Comparison of ENCODE assay signal across 35 cellular contexts in genomic region chr4:152849350-152849749, GRCh38.
DNase-seq lines count a peak whose midpoint lies in the region; ATAC-seq and FAIRE-seq lines count a peak whose summit lies in the region.
"Had no signal": no experiment of that assay in that cellular context is flagged by ENCODE, and none has a peak within 500 bp of the region (broad histone marks: within the 10 kb centered on the region; RNA-seq: fewer than 3 reads in every experiment).

No MANE protein-coding gene starts in this region.

- peaks cover 21% of the 10 kb centered on the region for H3K4me1 Mint-ChIP-seq in activated naive CD8-positive, alpha-beta T cell treated with anti-CD3 and anti-CD28 coated beads, Interleukin-2, amount 50 U/mL, for 24 hours

- H3K27ac ChIP-seq in HUES6 (ENCODE audit: low read depth, low read length), result peak overlapping the region; percentile 95
- H3K27ac ChIP-seq in iPS-20b (ENCODE audit: low read length), result peak overlapping the region; percentile 16
- H3K27ac ChIP-seq: coronary artery, hepatocyte, thoracic aorta, vagina had no signal

- H3K36me3 ChIP-seq in HUES6 (ENCODE audit: control insufficient read depth, insufficient read depth, low read length), result peaks cover 6% of the 10 kb centered on the region; the same call in 1 of the 2 replicates
- H3K36me3 ChIP-seq in iPS-20b (ENCODE audit: insufficient read depth, low read depth, low read length), result peaks cover 9% of the 10 kb centered on the region
- H3K36me3 ChIP-seq: cardiac muscle cell, esophagus squamous epithelium, gastrocnemius medialis, MG63, vagina had no signal

- H3K9ac ChIP-seq in HUES6 (ENCODE audit: low read length) (no peak overlapping the region), iPS-20b (ENCODE audit: low read depth, low read length) (peak overlapping the region; percentile 64; the same call in 1 of the 2 replicates)

- peaks cover 32% of the 10 kb centered on the region for H3K4me1 ChIP-seq in HUES6 (ENCODE audit: control insufficient read depth, insufficient read depth, low read length)
- peaks cover 30% of the 10 kb centered on the region for H3K4me1 ChIP-seq in iPS-20b (ENCODE audit: insufficient read depth, low read length)

- H3K4me3 Mint-ChIP-seq in activated naive CD8-positive, alpha-beta T cell treated with anti-CD3 and anti-CD28 coated beads, Interleukin-2, amount 50 U/mL, for 24 hours, result no peak overlapping the region
- H3K4me3 Mint-ChIP-seq: activated CD4-positive, alpha-beta T cell treated with anti-CD3 and anti-CD28 coated beads, Interleukin-2, amount 10 ng/mL, durations not matched to agents 7 days and 5 days; activated CD8-positive, alpha-beta memory T cell treated with anti-CD3 and anti-CD28 coated beads, Interleukin-2, amount 10 ng/mL, durations not matched to agents 7 days and 5 days; CD4-positive, CD25-positive, alpha-beta regulatory T cell; immature natural killer cell; stimulated activated naive CD8-positive, alpha-beta T cell treated with anti-CD3 and anti-CD28 coated beads, Interleukin-15, Interleukin-2, amounts not matched to agents 100 ng/mL and 50 ng/mL, for 24 hours had no signal

- FAIRE-seq in GM18507 (lab: Jason Lieb, UNC), result peak; percentile 36
- FAIRE-seq: H54, K562 had no signal

- peaks cover 21% of the 10 kb centered on the region for H3K36me3 Mint-ChIP-seq in activated naive CD8-positive, alpha-beta T cell treated with anti-CD3 and anti-CD28 coated beads, Interleukin-2, amount 50 U/mL, for 24 hours (ENCODE audit: low read depth)

- ATAC-seq in activated naive CD8-positive, alpha-beta T cell treated with anti-CD3 and anti-CD28 coated beads, Interleukin-2, amount 50 U/mL, for 24 hours, result no peak
- ATAC-seq in HG03139 (IDR thresholded peaks at IDR 0.05; ENCODE audit: unreplicated experiment), result no peak
- ATAC-seq in GM21423 (IDR thresholded peaks at IDR 0.05; ENCODE audit: unreplicated experiment), result no peak
- ATAC-seq: activated CD8-positive, alpha-beta memory T cell treated with anti-CD3 and anti-CD28 coated beads, Interleukin-2, amount 10 ng/mL, durations not matched to agents 7 days and 5 days; K562; left lobe of liver; SK-N-SH treated with all-trans-retinoic acid at 6 μM for 48 hours had no signal

- DNase-seq in GM18507 (ENCODE audit: extremely low spot score, insufficient read length, low read depth), result no peak
- no peak for DNase-seq in activated naive CD8-positive, alpha-beta T cell treated with anti-CD3 and anti-CD28 coated beads, Interleukin-2, amount 50 U/mL, for 24 hours
- DNase-seq in activated gamma-delta T cell treated with Interleukin-2 at 50 U/mL for 16 hours, result no peak
- no peak for DNase-seq in NCI-H226
- DNase-seq: activated CD4-positive, alpha-beta T cell treated with anti-CD3 and anti-CD28 coated beads, Interleukin-2, amount 10 ng/mL, durations not matched to agents 7 days and 5 days; activated CD8-positive, alpha-beta memory T cell treated with anti-CD3 and anti-CD28 coated beads, Interleukin-2, amount 10 ng/mL, durations not matched to agents 7 days and 5 days; activated naive CD4-positive, alpha-beta T cell; activated T-cell treated with anti-CD3 and anti-CD28 coated beads, Interleukin-2, amount 50 U/mL, for 48 hours; anterior cingulate cortex; CD4-positive, CD25-positive, alpha-beta regulatory T cell; effector memory CD4-positive, alpha-beta T cell; esophagus squamous epithelium; gastrocnemius medialis; immature natural killer cell; MG63; naive B cell; NCI-H1105 treated with DMSO at 0.1 percent for 48 hours; NCI-H2029 treated with DMSO at 0.1 percent for 48 hours; NCI-H82; occipital lobe; OCI-M1 had no signal

- H3K4me3 ChIP-seq in HUES6 (ENCODE audit: low read depth, low read length) (no peak overlapping the region), iPS-20b (ENCODE audit: low read length) (no peak overlapping the region)
- H3K4me3 ChIP-seq: cardiac muscle cell, coronary artery, esophagus squamous epithelium, gastrocnemius medialis, hepatocyte, K562, MG63, thoracic aorta, vagina had no signal

- H3K27me3 ChIP-seq in HUES6 (ENCODE audit: control insufficient read depth, insufficient read depth, low read length) (no peaks in the 10 kb centered on the region), iPS-20b (ENCODE audit: insufficient read depth, low read length) (no peaks in the 10 kb centered on the region)
- H3K27me3 ChIP-seq: cardiac muscle cell, esophagus squamous epithelium, gastrocnemius medialis, hepatocyte, MG63, vagina had no signal

- H3K27ac Mint-ChIP-seq in activated naive CD8-positive, alpha-beta T cell treated with anti-CD3 and anti-CD28 coated beads, Interleukin-2, amount 50 U/mL, for 24 hours, result peak overlapping the region; percentile 2
- H3K27ac Mint-ChIP-seq: activated CD4-positive, alpha-beta T cell treated with anti-CD3 and anti-CD28 coated beads, Interleukin-2, amount 10 ng/mL, durations not matched to agents 7 days and 5 days; activated CD8-positive, alpha-beta memory T cell treated with anti-CD3 and anti-CD28 coated beads, Interleukin-2, amount 10 ng/mL, durations not matched to agents 7 days and 5 days; immature natural killer cell; stimulated activated naive CD8-positive, alpha-beta T cell treated with anti-CD3 and anti-CD28 coated beads, Interleukin-15, Interleukin-2, amounts not matched to agents 100 ng/mL and 50 ng/mL, for 24 hours had no signal

- no peaks in the 10 kb centered on the region for H3K27me3 Mint-ChIP-seq in activated naive CD8-positive, alpha-beta T cell treated with anti-CD3 and anti-CD28 coated beads, Interleukin-2, amount 50 U/mL, for 24 hours
- H3K27me3 Mint-ChIP-seq: activated CD4-positive, alpha-beta T cell treated with anti-CD3 and anti-CD28 coated beads, Interleukin-2, amount 10 ng/mL, durations not matched to agents 7 days and 5 days; activated CD8-positive, alpha-beta memory T cell treated with anti-CD3 and anti-CD28 coated beads, Interleukin-2, amount 10 ng/mL, durations not matched to agents 7 days and 5 days; CD4-positive, CD25-positive, alpha-beta regulatory T cell; naive B cell; stimulated activated naive CD8-positive, alpha-beta T cell treated with anti-CD3 and anti-CD28 coated beads, Interleukin-15, Interleukin-2, amounts not matched to agents 100 ng/mL and 50 ng/mL, for 24 hours had no signal

- H3K9me3 ChIP-seq in HUES6 (ENCODE audit: control insufficient read depth, insufficient read depth, low read depth, low read length), result peaks cover 11% of the 10 kb centered on the region; the same call in 1 of the 2 replicates
- peaks cover 12% of the 10 kb centered on the region for H3K9me3 ChIP-seq in iPS-20b (ENCODE audit: insufficient read depth, low read depth, low read length)

- peaks cover 11% of the 10 kb centered on the region for H3K9me3 Mint-ChIP-seq in activated naive CD8-positive, alpha-beta T cell treated with anti-CD3 and anti-CD28 coated beads, Interleukin-2, amount 50 U/mL, for 24 hours
